In genomic region chr11:57353461-57354251, GRCh38 we compare ENCODE assay signal across 33 cellular contexts. TPM values are rescaled to one million over a fixed set of nuclear protein-coding genes. Genes with fewer than 3 reads are reported as not detected.
DNase-seq lines count a peak whose midpoint lies in the region; ATAC-seq and TF ChIP-seq lines count a peak whose summit lies in the region.
"Had no signal": no experiment of that assay in that cellular context is flagged by ENCODE, and none has a peak within 500 bp of the region (broad histone marks: within the 10 kb centered on the region; RNA-seq: fewer than 3 reads in every experiment).

No MANE protein-coding gene starts in this region.

- H3K27ac ChIP-seq in cardiac muscle cell (peak overlapping the region; percentile 77), right cardiac atrium (ENCODE audit: low read length) (no peak overlapping the region)
- H3K27ac ChIP-seq: left lung, skin epidermis, WERI-Rb-1 had no signal

- TF ChIP-seq CTCF in cardiac muscle cell (IDR thresholded peaks at IDR 0.05; ENCODE audit: low read depth, low read length) = no peak
- no peak for TF ChIP-seq CTCF in brain (conservative IDR thresholded peaks at IDR 0.05)
- no peak for TF ChIP-seq CTCF in nephron progenitor cell (IDR thresholded peaks at IDR 0.05)

- WGBS in right cardiac atrium = 55% methylated on average over 9 of the region's 9 CpGs

- H3K27me3 Mint-ChIP-seq in brain (peaks cover 2% of the 10 kb centered on the region), nephron progenitor cell (ENCODE audit: low read depth, poor library complexity) (peaks cover 7% of the 10 kb centered on the region)

- H3K4me3 ChIP-seq in cardiac muscle cell = no peak overlapping the region
- H3K4me3 ChIP-seq in right cardiac atrium (ENCODE audit: low read length) = no peak overlapping the region
- H3K4me3 ChIP-seq: left lung, skin epidermis had no signal

- intact Hi-C loops in right cardiac atrium (cut with DNase I) = no loop called here

- peaks cover 18% of the 10 kb centered on the region for H3K4me1 ChIP-seq in cardiac muscle cell (ENCODE audit: low read depth)
- H3K4me1 ChIP-seq in right cardiac atrium (ENCODE audit: control insufficient read depth, insufficient read depth, low read length) = peaks cover 2% of the 10 kb centered on the region

- peak overlapping the region in 2 of 5 experiments; percentile 1 to 9 for H3K4me3 Mint-ChIP-seq in brain
- H3K4me3 Mint-ChIP-seq in nephron progenitor cell = peak overlapping the region; percentile 48
- H3K4me3 Mint-ChIP-seq: activated CD4-positive, alpha-beta T cell treated with anti-CD3 and anti-CD28 coated beads, Interleukin-2, amount 10 ng/mL, durations not matched to agents 24 days and 14 days; CD4-positive, alpha-beta T cell; stimulated activated memory B cell treated with anti-CD40 and anti-IgM and Interleukin-4, amounts not matched to agents 10 μg/mL and 1 μg/mL and 100 μg/mL, for 72 hours; type B pancreatic cell had no signal

- H3K9me3 Mint-ChIP-seq in brain (peaks cover 0 to 13% (median 5%) of the 10 kb centered on the region in 5 experiments), nephron progenitor cell (peaks cover 21% of the 10 kb centered on the region)
- H3K9me3 Mint-ChIP-seq: activated CD4-positive, alpha-beta T cell treated with anti-CD3 and anti-CD28 coated beads, Interleukin-2, amount 10 ng/mL, durations not matched to agents 24 days and 14 days; activated T-helper 2 cell treated with anti-CD3 and anti-CD28 coated beads, Interferon-gamma antibody, Interleukin-2, Interleukin-4, amounts not matched to agents 10 μg/mL and 5 μg/mL and 100 μg/mL, durations not matched to agents 14 hours and 24 hours and 36 hours; CD4-positive, alpha-beta T cell; type B pancreatic cell had no signal

- H3K27ac Mint-ChIP-seq in brain (peak overlapping the region; percentile 50 to 89 (median 70)), nephron progenitor cell (peak overlapping the region; percentile 30)
- H3K27ac Mint-ChIP-seq: activated CD4-positive, alpha-beta T cell treated with anti-CD3 and anti-CD28 coated beads, Interleukin-2, amount 10 ng/mL, durations not matched to agents 24 days and 14 days; activated naive CD4-positive, alpha-beta T cell treated with anti-CD3 and anti-CD28 coated beads, Interleukin-2, amount 50 U/mL, for 72 hours; activated T-helper 2 cell treated with anti-CD3 and anti-CD28 coated beads, Interferon-gamma antibody, Interleukin-2, Interleukin-4, amounts not matched to agents 10 μg/mL and 5 μg/mL and 100 μg/mL, durations not matched to agents 14 hours and 24 hours and 36 hours; CD4-positive, alpha-beta T cell; stimulated activated memory B cell treated with anti-CD40 and anti-IgM and Interleukin-4, amounts not matched to agents 10 μg/mL and 1 μg/mL and 100 μg/mL, for 72 hours; type B pancreatic cell had no signal

- H3K36me3 Mint-ChIP-seq in brain (no peaks in the 10 kb centered on the region), nephron progenitor cell (ENCODE audit: low read depth) (peaks cover 8% of the 10 kb centered on the region)
- H3K36me3 Mint-ChIP-seq: type B pancreatic cell had no signal

- H3K27me3 ChIP-seq in cardiac muscle cell (no peaks in the 10 kb centered on the region), right cardiac atrium (ENCODE audit: control insufficient read depth, insufficient read depth) (no peaks in the 10 kb centered on the region)
- H3K27me3 ChIP-seq: left lung had no signal

- no peak for DNase-seq in cardiac muscle cell (ENCODE audit: low read depth in 1 of 2, low spot score in 1 of 2)
- DNase-seq in right cardiac atrium = no peak
- no peak for DNase-seq in nephron progenitor cell
- DNase-seq in iPS-NIHi11 (ENCODE audit: low spot score) = no peak
- DNase-seq: activated CD4-positive, alpha-beta T cell treated with anti-CD3 and anti-CD28 coated beads, Interleukin-2, amount 10 ng/mL, durations not matched to agents 24 days and 14 days; activated CD8-positive, alpha-beta memory T cell treated with anti-CD3 and anti-CD28 coated beads for 24 hours; activated T-cell treated with anti-CD3 and anti-CD28 coated beads for 4 hours; CD4-positive, alpha-beta T cell; H7; Karpas-422; left lung; NCI-H1436 treated with DMSO at 0.1 percent for 48 hours; NCI-H2107; NCI-H345; SHP77 treated with DMSO at 0.1 percent for 48 hours; T-helper 2 cell; WERI-Rb-1 had no signal

- no peaks in the 10 kb centered on the region for H3K9me3 ChIP-seq in cardiac muscle cell (ENCODE audit: low read depth)
- H3K9me3 ChIP-seq in right cardiac atrium (ENCODE audit: control insufficient read depth, low read length) = no peaks in the 10 kb centered on the region
- H3K9me3 ChIP-seq: left lung had no signal

- no peak for ATAC-seq in right cardiac atrium
- no peak for ATAC-seq in HG02623 (IDR thresholded peaks at IDR 0.05; ENCODE audit: unreplicated experiment)
- no peak for ATAC-seq in GM19351 (IDR thresholded peaks at IDR 0.05; ENCODE audit: unreplicated experiment)
- no peak for ATAC-seq in HG02852 (IDR thresholded peaks at IDR 0.05; ENCODE audit: unreplicated experiment)
- ATAC-seq: activated naive CD4-positive, alpha-beta T cell treated with anti-CD3 and anti-CD28 coated beads, Interleukin-2, amount 50 U/mL, for 72 hours; HepG2; left lung; stimulated activated memory B cell treated with anti-CD40 and anti-IgM and Interleukin-4, amounts not matched to agents 10 μg/mL and 1 μg/mL and 100 μg/mL, for 72 hours had no signal

- H3K4me1 Mint-ChIP-seq in brain (peaks cover 33% of the 10 kb centered on the region), nephron progenitor cell (peaks cover 70% of the 10 kb centered on the region)
- H3K4me1 Mint-ChIP-seq: stimulated activated memory B cell treated with anti-CD40 and anti-IgM and Interleukin-4, amounts not matched to agents 10 μg/mL and 1 μg/mL and 100 μg/mL, for 72 hours had no signal

- H3K36me3 ChIP-seq in cardiac muscle cell = no peaks in the 10 kb centered on the region
- H3K36me3 ChIP-seq: left lung, WERI-Rb-1 had no signal

RNA-seq across cellular contexts. Expression of gene P2RX3, which starts 15.5 kb away (rescaled TPM):
- total RNA-seq in cardiac muscle cell (0.09 and 0.18 TPM in 2 replicates), right cardiac atrium (not detected)
- polyA plus RNA-seq in cardiac muscle cell (0.39 and 0.62 TPM in 2 replicates), right cardiac atrium (0.20 TPM), brain (ENCODE audit: insufficient read depth, low read depth, low replicate concordance) (0.41 TPM)
- total RNA-seq: A172; activated CD4-positive, alpha-beta T cell treated with anti-CD3 and anti-CD28 coated beads, Interleukin-2, amount 10 ng/mL, durations not matched to agents 24 days and 14 days; activated naive CD4-positive, alpha-beta T cell treated with anti-CD3 and anti-CD28 coated beads, Interleukin-2, amount 50 U/mL, for 72 hours; activated T-helper 2 cell treated with anti-CD3 and anti-CD28 coated beads, Interferon-gamma antibody, Interleukin-2, Interleukin-4, amounts not matched to agents 10 μg/mL and 5 μg/mL and 100 μg/mL, durations not matched to agents 14 hours and 24 hours and 36 hours; CD4-positive, alpha-beta T cell; chondrocyte; Daoy; H7; HepG2; left lung; myocyte; osteocyte; renal cortical epithelial cell had no signal

RNA-seq across cellular contexts. Expression of gene SSRP1, which starts 18.0 kb away (rescaled TPM):
- total RNA-seq in cardiac muscle cell = 112 and 180 TPM in 2 replicates
- polyA plus RNA-seq in cardiac muscle cell = 87.0 and 112 TPM in 2 replicates
- 10 to 100 TPM; 43.1 to 46.6 (median 43.4) TPM for total RNA-seq in right cardiac atrium
- polyA plus RNA-seq in right cardiac atrium = 35.0 TPM
- 226 TPM for polyA plus RNA-seq in brain (ENCODE audit: insufficient read depth, low read depth, low replicate concordance)

RNA-seq across cellular contexts. Expression of gene PRG3, which starts 27.3 kb away (rescaled TPM):
- total RNA-seq in cardiac muscle cell = not detected in 2 replicates
- polyA plus RNA-seq in cardiac muscle cell = not detected in 2 replicates
- not detected for total RNA-seq in right cardiac atrium
- polyA plus RNA-seq in right cardiac atrium = not detected
- not detected for polyA plus RNA-seq in brain (ENCODE audit: insufficient read depth, low read depth, low replicate concordance)
- total RNA-seq: A172; activated CD4-positive, alpha-beta T cell treated with anti-CD3 and anti-CD28 coated beads, Interleukin-2, amount 10 ng/mL, durations not matched to agents 24 days and 14 days; activated naive CD4-positive, alpha-beta T cell treated with anti-CD3 and anti-CD28 coated beads, Interleukin-2, amount 50 U/mL, for 72 hours; activated T-helper 2 cell treated with anti-CD3 and anti-CD28 coated beads, Interferon-gamma antibody, Interleukin-2, Interleukin-4, amounts not matched to agents 10 μg/mL and 5 μg/mL and 100 μg/mL, durations not matched to agents 14 hours and 24 hours and 36 hours; CD4-positive, alpha-beta T cell; chondrocyte; Daoy; H7; HepG2; left lung; myocyte; osteocyte; renal cortical epithelial cell had no signal
- polyA plus RNA-seq: HepG2 had no signal

RNA-seq across cellular contexts. Expression of gene TNKS1BP1, which starts 28.9 kb away (rescaled TPM):
- total RNA-seq in cardiac muscle cell = 58.9 and 69.1 TPM in 2 replicates
- 62.1 and 67.1 TPM in 2 replicates for polyA plus RNA-seq in cardiac muscle cell
- total RNA-seq in right cardiac atrium = 10 to 100 TPM; 45.8 to 77.1 (median 55.3) TPM
- polyA plus RNA-seq in right cardiac atrium = 52.0 TPM
- 44.0 TPM for polyA plus RNA-seq in brain (ENCODE audit: insufficient read depth, low read depth, low replicate concordance)

RNA-seq across cellular contexts. Expression of gene PRG2, which starts 36.8 kb away (rescaled TPM):
- total RNA-seq in cardiac muscle cell (not detected in 2 replicates), right cardiac atrium (under 1 TPM in 1 of 4 donors, not detected in 3; 0.23 TPM)
- polyA plus RNA-seq in cardiac muscle cell (not detected in 2 replicates), right cardiac atrium (0.16 TPM), brain (ENCODE audit: insufficient read depth, low read depth, low replicate concordance) (not detected)
- total RNA-seq: A172; activated T-helper 2 cell treated with anti-CD3 and anti-CD28 coated beads, Interferon-gamma antibody, Interleukin-2, Interleukin-4, amounts not matched to agents 10 μg/mL and 5 μg/mL and 100 μg/mL, durations not matched to agents 14 hours and 24 hours and 36 hours; chondrocyte; Daoy; H7; HepG2; myocyte; osteocyte; renal cortical epithelial cell had no signal
- polyA plus RNA-seq: HepG2 had no signal
